21 cellular contexts compared by ENCODE assay signal in genomic region chr1:210465150-210465549, GRCh38.
A peak's percentile ranks its signal among the peaks of the same experiment; 100 is the strongest.
DNase-seq lines count a peak whose midpoint lies in the region; ATAC-seq, FAIRE-seq and TF ChIP-seq lines count a peak whose summit lies in the region.
"Had no signal": no experiment of that assay in that cellular context is flagged by ENCODE, and none has a peak within 500 bp of the region (broad histone marks: within the 10 kb centered on the region; RNA-seq: fewer than 3 reads in every experiment).

No MANE protein-coding gene starts in this region.

- H3K9ac ChIP-seq in PC-3 (ENCODE audit: low read length) = no peak overlapping the region
- H3K9ac ChIP-seq: BLaER1 treated with 17β-estradiol and CSF1 and Interleukin-3, amounts not matched to agents 10 nM and 100 nM had no signal

- no peaks in the 10 kb centered on the region for H3K9me3 Mint-ChIP-seq in activated T-cell treated with anti-CD3 and anti-CD28 coated beads, Interleukin-2, amount 50 U/mL, for 72 hours
- H3K9me3 Mint-ChIP-seq: CD4-positive, alpha-beta T cell; CD8-positive, alpha-beta memory T cell; GM23338; H9; HFFc6 had no signal

- H3K79me2 ChIP-seq in PC-3 (ENCODE audit: low read length) (no peaks in the 10 kb centered on the region), OCI-LY7 (ENCODE audit: insufficient read depth, low read depth, low read length) (no peaks in the 10 kb centered on the region)

- H3K4me3 ChIP-seq in PC-3 (ENCODE audit: low read length) (peak overlapping the region; percentile 16; the same call in 1 of the 2 replicates), OCI-LY7 (ENCODE audit: low read depth, low read length, poor library complexity, severe bottlenecking) (no peak overlapping the region)
- H3K4me3 ChIP-seq: A549; BLaER1 treated with 17β-estradiol and CSF1 and Interleukin-3, amounts not matched to agents 10 nM and 100 nM; GM23338 had no signal

- POLR2A ChIA-PET in PC-3 (lab: Charles Lee; ENCODE audit: unreplicated experiment) (no interaction called here), OCI-LY7 (lab: Charles Lee) (no interaction called here)

- H3F3A ChIP-seq in PC-3 (ENCODE audit: low read length, unreplicated experiment) = no peaks in the 10 kb centered on the region

- no peaks in the 10 kb centered on the region for H3K27me3 ChIP-seq in PC-3 (ENCODE audit: low read length)
- H3K27me3 ChIP-seq: BE2C; BLaER1 treated with 17β-estradiol and CSF1 and Interleukin-3, amounts not matched to agents 10 nM and 100 nM had no signal

- TF ChIP-seq CTCF in D721Med (IDR thresholded peaks at IDR 0.05; ENCODE audit: insufficient read depth, missing control alignments) = no peak
- TF ChIP-seq CTCF in PC-3 (conservative IDR thresholded peaks at IDR 0.05; ENCODE audit: low read depth, low read length) = no peak
- no peak for TF ChIP-seq CTCF in OCI-LY7 (conservative IDR thresholded peaks at IDR 0.05; ENCODE audit: low read length)

- DNase-seq in activated T-cell treated with anti-CD3 and anti-CD28 coated beads, Interleukin-2, amount 50 U/mL, for 72 hours = no peak
- DNase-seq in activated T-cell treated with anti-CD3 and anti-CD28 coated beads, Interleukin-2, amount 50 U/mL, for 48 hours = no peak
- DNase-seq in D721Med (ENCODE audit: insufficient read length, low spot score) = no peak
- no peak for DNase-seq in PC-3
- no peak for DNase-seq in OCI-LY7 (ENCODE audit: low spot score)
- DNase-seq in stimulated activated CD4-positive, alpha-beta T cell treated with anti-CD3 and anti-CD28 coated beads, Interleukin-12 subunit alpha, Interleukin-12 subunit beta, amount 100 ng/mL, for 4 hours = no peak
- DNase-seq: 8988T; AML-193; CD4-positive, alpha-beta T cell; CD8-positive, alpha-beta memory T cell; GF-D8; H9 had no signal

- intact Hi-C loops in PC-3 (cut with micrococcal nuclease) (no loop called here), OCI-LY7 (cut with micrococcal nuclease; ENCODE audit: unreplicated experiment) (no loop called here)

- BruUV-seq in PC-3 (replicated peaks; lab: Mats Ljungman, UMichigan) = no TSS peak
- no TSS peak for BruUV-seq in OCI-LY7 (replicated peaks; lab: Mats Ljungman, UMichigan)

- peaks cover 23% of the 10 kb centered on the region for H3K4me1 ChIP-seq in PC-3 (ENCODE audit: insufficient read depth, low read length)
- no peaks in the 10 kb centered on the region for H3K4me1 ChIP-seq in OCI-LY7 (ENCODE audit: insufficient read depth, low read length, poor library complexity, severe bottlenecking)
- H3K4me1 ChIP-seq: A549; BLaER1 treated with 17β-estradiol and CSF1 and Interleukin-3, amounts not matched to agents 10 nM and 100 nM had no signal

- no peak overlapping the region for H3K27ac ChIP-seq in PC-3 (ENCODE audit: low read length)
- no peak overlapping the region for H3K27ac ChIP-seq in OCI-LY7 (ENCODE audit: low read depth, low read length, poor library complexity, severe bottlenecking)
- H3K27ac ChIP-seq: A549; BLaER1 treated with 17β-estradiol and CSF1 and Interleukin-3, amounts not matched to agents 10 nM and 100 nM had no signal

- no peak overlapping the region for H2AFZ ChIP-seq in PC-3 (ENCODE audit: low read length)
- H2AFZ ChIP-seq in OCI-LY7 (ENCODE audit: low read length) = no peak overlapping the region

- FAIRE-seq in D721Med (lab: Jason Lieb, UNC) = peak; percentile 21
- FAIRE-seq: A549, GM12891, GM18507 had no signal

- H3K27me3 Mint-ChIP-seq in activated T-cell treated with anti-CD3 and anti-CD28 coated beads, Interleukin-2, amount 50 U/mL, for 72 hours (ENCODE audit: low read depth) = peaks cover 19% of the 10 kb centered on the region
- H3K27me3 Mint-ChIP-seq: CD4-positive, alpha-beta T cell; CD8-positive, alpha-beta memory T cell had no signal

- no peaks in the 10 kb centered on the region for H4K20me1 ChIP-seq in PC-3 (ENCODE audit: low read length)
- no peaks in the 10 kb centered on the region for H4K20me1 ChIP-seq in OCI-LY7 (ENCODE audit: insufficient read depth, low read length)
- H4K20me1 ChIP-seq: BLaER1 treated with 17β-estradiol and CSF1 and Interleukin-3, amounts not matched to agents 10 nM and 100 nM had no signal

- H3K4me3 Mint-ChIP-seq in activated T-cell treated with anti-CD3 and anti-CD28 coated beads, Interleukin-2, amount 50 U/mL, for 72 hours = peak overlapping the region; percentile 35 to 49
- H3K4me3 Mint-ChIP-seq: CD14-positive monocyte; CD4-positive, alpha-beta T cell; CD8-positive, alpha-beta memory T cell; GM23338; H9; HFFc6 had no signal

- H3K9me3 ChIP-seq in PC-3 (ENCODE audit: low read length) (no peaks in the 10 kb centered on the region), OCI-LY7 (ENCODE audit: low read length) (no peaks in the 10 kb centered on the region)
- H3K9me3 ChIP-seq: A549; BE2C; BLaER1 treated with 17β-estradiol and CSF1 and Interleukin-3, amounts not matched to agents 10 nM and 100 nM had no signal

- peak overlapping the region; percentile 86 for H3K27ac Mint-ChIP-seq in activated T-cell treated with anti-CD3 and anti-CD28 coated beads, Interleukin-2, amount 50 U/mL, for 72 hours
- H3K27ac Mint-ChIP-seq: CD14-positive monocyte; CD4-positive, alpha-beta T cell; CD8-positive, alpha-beta memory T cell; GM23338; H9; HFFc6 had no signal

- CTCF ChIA-PET in PC-3 (lab: Charles Lee) (no interaction called here), OCI-LY7 (lab: Charles Lee; ENCODE audit: unreplicated experiment) (no interaction called here)

- H3K36me3 ChIP-seq in PC-3 (ENCODE audit: low read depth, low read length) (no peaks in the 10 kb centered on the region), OCI-LY7 (ENCODE audit: insufficient read depth, low read length) (no peaks in the 10 kb centered on the region)
- H3K36me3 ChIP-seq: BE2C; BLaER1 treated with 17β-estradiol and CSF1 and Interleukin-3, amounts not matched to agents 10 nM and 100 nM had no signal

- peaks cover 30% of the 10 kb centered on the region for H3K4me1 Mint-ChIP-seq in activated T-cell treated with anti-CD3 and anti-CD28 coated beads, Interleukin-2, amount 50 U/mL, for 72 hours (ENCODE audit: low read depth)
- H3K4me1 Mint-ChIP-seq: CD14-positive monocyte; CD8-positive, alpha-beta memory T cell; H9 had no signal

- no peak for ATAC-seq in activated T-cell treated with anti-CD3 and anti-CD28 coated beads, Interleukin-2, amount 50 U/mL, for 72 hours (replicated peaks in 1 of 2)
- ATAC-seq in PC-3 = no peak
- ATAC-seq: GM23338, HCT116 had no signal

- no peaks in the 10 kb centered on the region for H3K36me3 Mint-ChIP-seq in activated T-cell treated with anti-CD3 and anti-CD28 coated beads, Interleukin-2, amount 50 U/mL, for 72 hours (ENCODE audit: insufficient read depth in 2 of 2)
- H3K36me3 Mint-ChIP-seq: CD14-positive monocyte had no signal

- H3K4me2 ChIP-seq in PC-3 (ENCODE audit: low read length) (0 out of 2 replicates have a peak overlapping the region, but pooled peaks have one; percentile 64), OCI-LY7 (ENCODE audit: low read length) (no peak overlapping the region)
- H3K4me2 ChIP-seq: A549; BLaER1 treated with 17β-estradiol and CSF1 and Interleukin-3, amounts not matched to agents 10 nM and 100 nM; GM23338 had no signal

- H3K9me2 ChIP-seq in PC-3 (replicated peaks; ENCODE audit: low read length) = no peaks in the 10 kb centered on the region
- H3K9me2 ChIP-seq in OCI-LY7 (ENCODE audit: insufficient read depth, low read length) = no peaks in the 10 kb centered on the region
